In genomic region chr19:33622505-33622808, GRCh38 we compare ENCODE assay signal across 1 cellular context.
A peak's percentile ranks its signal among the peaks of the same experiment; 100 is the strongest.
TF ChIP-seq lines count a peak whose summit lies in the region.

No MANE protein-coding gene starts in this region.

TF ChIP-seq in HEK293, 187 proteins besides CTCF, POLR2A, EP300 and RAD21 (continued from another document):
- TF ChIP-seq ZBTB26 (tag by site-specific recombination; optimal IDR thresholded peaks at IDR 0.05) (peak; percentile 87), ZNF785 (tag by site-specific recombination; IDR thresholded peaks at IDR 0.05) (peak; percentile 32; the same call in 1 of the 2 replicates), ZBTB20 (tag by site-specific recombination; IDR thresholded peaks at IDR 0.05) (peak; percentile 45; the same call in 1 of the 2 replicates), TRIM28 (IDR thresholded peaks at IDR 0.05; ENCODE audit: borderline replicate concordance, low read length) (no peak), IKZF3 (tag by site-specific recombination; IDR thresholded peaks at IDR 0.05) (peak; percentile 25; the same call in 1 of the 2 replicates), ZSCAN30 (tag by site-specific recombination; IDR thresholded peaks at IDR 0.05) (no peak), SP2 (tag by site-specific recombination; IDR thresholded peaks at IDR 0.05) (peak; percentile 59), ZNF354C (tag by site-specific recombination; IDR thresholded peaks at IDR 0.05; ENCODE audit: borderline replicate concordance, low read depth) (no peak), ZNF174 (tag by site-specific recombination; IDR thresholded peaks at IDR 0.05) (0 out of 2 replicates have a peak, but pooled peaks have one; percentile 45)
